In the genomic region with DNA sequence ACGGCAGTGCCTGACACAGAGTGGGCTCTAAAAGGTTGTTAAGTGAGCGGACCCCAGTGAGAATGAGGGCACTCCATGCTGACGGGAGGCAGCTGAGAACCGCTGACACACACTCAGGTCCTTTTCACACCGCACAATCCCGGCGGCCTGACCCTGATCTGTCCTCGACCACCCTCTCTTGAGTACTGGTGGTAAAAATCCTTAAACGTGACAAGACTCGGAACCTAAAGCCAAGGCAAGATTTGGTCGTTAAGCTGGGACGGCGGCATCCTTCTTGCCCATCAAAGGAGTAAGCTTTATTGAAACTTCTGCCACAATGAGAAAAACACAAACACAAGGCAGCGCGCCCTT, we compare ENCODE assay signal across 7 cellular contexts. TPM values are rescaled to one million over a fixed set of nuclear protein-coding genes. Genes with fewer than 3 reads are reported as not detected.
DNase-seq lines count a peak whose midpoint lies in the region; ATAC-seq, FAIRE-seq and TF ChIP-seq lines count a peak whose summit lies in the region.

No MANE protein-coding gene starts in this region.

- no peaks in the 10 kb centered on the region for H3K27me3 Mint-ChIP-seq in MCF 10A (ENCODE audit: insufficient read depth, unreplicated experiment)

- H3K4me3 ChIP-seq in kidney (ENCODE audit: low read length in 2 of 2): peak overlapping the region; percentile 90 to 92
- peak overlapping the region; percentile 94 to 99 (median 96) for H3K4me3 ChIP-seq in stomach

- H3K36me3 ChIP-seq in kidney (ENCODE audit: control insufficient read depth in 1 of 2, insufficient read depth in 2 of 2, low read length in 2 of 2): peaks cover 5 to 6% of the 10 kb centered on the region in 2 donors
- peaks cover 0 to 33% (median 32%) of the 10 kb centered on the region in 4 donors for H3K36me3 ChIP-seq in stomach

- peaks cover 21% of the 10 kb centered on the region for H3K36me3 Mint-ChIP-seq in MCF 10A (ENCODE audit: insufficient read depth, unreplicated experiment)

- no peak for TF ChIP-seq POLR2A in stomach (IDR thresholded peaks at IDR 0.05)

- H3K27ac ChIP-seq in kidney (ENCODE audit: low read depth in 2 of 2, low read length in 2 of 2): peak overlapping the region; percentile 39 to 81
- H3K27ac ChIP-seq in stomach: peak overlapping the region; percentile 62 to 94 (median 84)

- H3K4me1 ChIP-seq in kidney (ENCODE audit: control insufficient read depth in 1 of 2, insufficient read depth in 1 of 2, low read depth in 1 of 2, low read length in 2 of 2) (peaks cover 4 to 5% of the 10 kb centered on the region in 2 donors), stomach (peaks cover 14 to 39% (median 30%) of the 10 kb centered on the region in 4 donors)

- TF ChIP-seq CTCF in GM10266 (IDR thresholded peaks at IDR 0.05; ENCODE audit: control insufficient read depth, insufficient read depth, low read depth, missing control alignments) (no peak), MCF 10A (IDR thresholded peaks at IDR 0.05; ENCODE audit: unreplicated experiment) (no peak), kidney (IDR thresholded peaks at IDR 0.05; ENCODE audit: borderline replicate concordance, extremely low read depth, insufficient read depth) (no peak), stomach (IDR thresholded peaks at IDR 0.05) (no peak), D721Med (IDR thresholded peaks at IDR 0.05; ENCODE audit: insufficient read depth, missing control alignments) (no peak)

- peak overlapping the region; percentile 57 to 80 for H3K9ac ChIP-seq in kidney (ENCODE audit: low read length in 2 of 2)

- peak overlapping the region; percentile 70 for H3K27ac Mint-ChIP-seq in MCF 10A (ENCODE audit: low read depth, unreplicated experiment)

- H3K9me3 ChIP-seq in kidney (ENCODE audit: control insufficient read depth in 1 of 2, low read length in 2 of 2): no peaks in the 10 kb centered on the region
- H3K9me3 ChIP-seq in stomach: no peaks in the 10 kb centered on the region

- CTCF ChIA-PET in MCF 10A (lab: Yijun Ruan, JAX): interaction anchor here (0.6 kb wide), 1 partner anchor 1608 kb away, joined by 3 read pairs; no protein-coding TSS in a partner anchor

- H3K27me3 ChIP-seq in stomach: no peaks in the 10 kb centered on the region

- TF ChIP-seq EP300 in stomach (IDR thresholded peaks at IDR 0.05): no peak

- no peak for FAIRE-seq in kidney (lab: Jason Lieb, UNC)
- FAIRE-seq in D721Med (lab: Jason Lieb, UNC): no peak

- POLR2A ChIA-PET in MCF 10A (lab: Yijun Ruan, JAX): interaction anchor here (0.7 to 1.4 kb wide), 3 partner anchors 15 to 1197 kb away, joined by 3 to 4 read pairs (median 4); a partner anchor contains a TSS

- TSS peak; percentile 34 for BruUV-seq in MCF 10A (replicated peaks; lab: Mats Ljungman, UMichigan)

- intact Hi-C loops in MCF 10A (cut with micrococcal nuclease): no loop called here
- intact Hi-C loops in kidney (cut with DNase I): no loop called here
- intact Hi-C loops in stomach (cut with DNase I; ENCODE audit: low total_unique reads): no loop called here

- DNase-seq in GM10266 (ENCODE audit: extremely low spot score) (peak; percentile 21), NCI-H1092 (lab: John Stamatoyannopoulos, UW) (peak; percentile 4), MCF 10A (ENCODE audit: unreplicated experiment) (no peak), kidney (no peak), stomach (no peak), D721Med (ENCODE audit: insufficient read length, low spot score) (no peak)

- 0 to 1% (median 0%) methylated on average over 13 to 15 of the region's 15 CpGs for WGBS in stomach, 5 donors

- H3K4me1 Mint-ChIP-seq in MCF 10A (ENCODE audit: insufficient read depth, unreplicated experiment): peaks cover 19% of the 10 kb centered on the region

- no peaks in the 10 kb centered on the region for H3K9me3 Mint-ChIP-seq in MCF 10A (ENCODE audit: unreplicated experiment)

- peak; percentile 4 for ATAC-seq in GM21825 (IDR thresholded peaks at IDR 0.05; ENCODE audit: unreplicated experiment)

- peak overlapping the region; percentile 95 for H3K4me3 Mint-ChIP-seq in MCF 10A (ENCODE audit: unreplicated experiment)

RNA-seq across cellular contexts. Expression of a gene that starts 0.6 kb away (rescaled TPM):
- total RNA-seq in MCF 10A (2022) (88.7 and 95.0 TPM in 2 replicates), kidney (52.7 TPM), stomach (100 to 1,000 TPM in 1 of 5 donors, 10 to 100 TPM in 4; 11.7 to 112 (median 70.9) TPM)
- polyA plus RNA-seq in kidney (ENCODE audit: insufficient read depth, low read depth, low replicate concordance) (14.4 TPM), stomach (10 to 100 TPM in 1 of 3 donors, 1 to 10 TPM in 2; 4.3 to 11.9 (median 7.4) TPM)

Comparison
In these comparisons a context has a peak if more than half of its experiments do, and no peak if none do; other contexts are left out.
1. DNase-seq: peak in GM10266 (single experiment) and NCI-H1092 (single experiment); none in MCF 10A (single experiment), kidney (single experiment), stomach (single experiment) and D721Med (single experiment).